In genomic region chr2:169572821-169573159, GRCh38 we compare ENCODE assay signal across 8 cellular contexts. TPM values are rescaled to one million over a fixed set of nuclear protein-coding genes. Genes with fewer than 3 reads are reported as not detected.
DNase-seq lines count a peak whose midpoint lies in the region; ATAC-seq and TF ChIP-seq lines count a peak whose summit lies in the region.

No MANE protein-coding gene starts in this region.

- peaks cover 19% of the 10 kb centered on the region for H3K4me1 Mint-ChIP-seq in T-helper 2 cell treated with Interferon-gamma antibody and Interleukin-4, amounts not matched to agents 5 μg/mL and 100 μg/mL, for 36 hours (ENCODE audit: low read depth)
- H3K4me1 Mint-ChIP-seq in activated naive CD8-positive, alpha-beta T cell treated with anti-CD3 and anti-CD28 coated beads for 36 hours = peaks cover 18% of the 10 kb centered on the region

- no peak for DNase-seq in T-helper 2 cell treated with Interferon-gamma antibody and Interleukin-4, amounts not matched to agents 5 μg/mL and 100 μg/mL, for 36 hours (ENCODE audit: low spot score)
- no peak for DNase-seq in T-helper 2 cell
- no peak for DNase-seq in activated naive CD8-positive, alpha-beta T cell treated with anti-CD3 and anti-CD28 coated beads for 36 hours
- DNase-seq in kidney epithelial cell (ENCODE audit: low read depth) = no peak
- no peak for DNase-seq in NCI-H187 (lab: John Stamatoyannopoulos, UW)
- DNase-seq in ecto neural progenitor cell (ENCODE audit: low spot score) = no peak

- peak overlapping the region; percentile 78 for H3K4me3 ChIP-seq in kidney epithelial cell (ENCODE audit: low read depth, low read length)
- H3K4me3 ChIP-seq in subcutaneous abdominal adipose tissue (ENCODE audit: low read depth in 1 of 5, low read length in 5 of 5) = peak overlapping the region; percentile 76 to 98 (median 96)

- ATAC-seq in GM21619 (IDR thresholded peaks at IDR 0.05; ENCODE audit: unreplicated experiment) = no peak

- no peaks in the 10 kb centered on the region for H3K9me3 ChIP-seq in subcutaneous abdominal adipose tissue (ENCODE audit: control insufficient read depth in 5 of 5, low read length in 5 of 5)

- no peaks in the 10 kb centered on the region for H3K27me3 Mint-ChIP-seq in T-helper 2 cell treated with Interferon-gamma antibody and Interleukin-4, amounts not matched to agents 5 μg/mL and 100 μg/mL, for 36 hours (ENCODE audit: low read depth)
- H3K27me3 Mint-ChIP-seq in activated naive CD8-positive, alpha-beta T cell treated with anti-CD3 and anti-CD28 coated beads for 36 hours = no peaks in the 10 kb centered on the region

- peak overlapping the region; percentile 89 to 99 (median 97) for H3K9ac ChIP-seq in subcutaneous abdominal adipose tissue (ENCODE audit: low read length in 5 of 5)

- peak overlapping the region; percentile 84 for H3K27ac Mint-ChIP-seq in T-helper 2 cell treated with Interferon-gamma antibody and Interleukin-4, amounts not matched to agents 5 μg/mL and 100 μg/mL, for 36 hours
- H3K27ac Mint-ChIP-seq in activated naive CD8-positive, alpha-beta T cell treated with anti-CD3 and anti-CD28 coated beads for 36 hours = peak overlapping the region; percentile 93

- H3K36me3 ChIP-seq in kidney epithelial cell (ENCODE audit: control insufficient read depth, insufficient read depth, low read length) (no peaks in the 10 kb centered on the region), subcutaneous abdominal adipose tissue (ENCODE audit: control insufficient read depth in 5 of 5, insufficient read depth in 5 of 5, low read length in 5 of 5) (peaks cover 0 to 2% (median 0%) of the 10 kb centered on the region in 5 donors)

- no peak for TF ChIP-seq CTCF in kidney epithelial cell (IDR thresholded peaks at IDR 0.05; ENCODE audit: insufficient read depth, low read length, poor library complexity, severe bottlenecking)

- H3K27me3 ChIP-seq in kidney epithelial cell (ENCODE audit: control insufficient read depth, insufficient read depth, low read length) (no peaks in the 10 kb centered on the region), subcutaneous abdominal adipose tissue (ENCODE audit: control insufficient read depth in 5 of 5, insufficient read depth in 4 of 5, low read length in 5 of 5) (no peaks in the 10 kb centered on the region)

- H3K4me1 ChIP-seq in subcutaneous abdominal adipose tissue (ENCODE audit: control insufficient read depth in 5 of 5, insufficient read depth in 5 of 5, low read length in 5 of 5) = peaks cover 0 to 13% (median 8%) of the 10 kb centered on the region in 5 donors

- no peaks in the 10 kb centered on the region for H3K9me3 Mint-ChIP-seq in T-helper 2 cell treated with Interferon-gamma antibody and Interleukin-4, amounts not matched to agents 5 μg/mL and 100 μg/mL, for 36 hours
- H3K9me3 Mint-ChIP-seq in activated naive CD8-positive, alpha-beta T cell treated with anti-CD3 and anti-CD28 coated beads for 36 hours = no peaks in the 10 kb centered on the region

- H3K4me3 Mint-ChIP-seq in T-helper 2 cell treated with Interferon-gamma antibody and Interleukin-4, amounts not matched to agents 5 μg/mL and 100 μg/mL, for 36 hours = peak overlapping the region; percentile 93
- peak overlapping the region; percentile 97 for H3K4me3 Mint-ChIP-seq in activated naive CD8-positive, alpha-beta T cell treated with anti-CD3 and anti-CD28 coated beads for 36 hours

- H3K27ac ChIP-seq in subcutaneous abdominal adipose tissue (ENCODE audit: low read depth, low read length) = peak overlapping the region; percentile 64

- H3K36me3 Mint-ChIP-seq in T-helper 2 cell treated with Interferon-gamma antibody and Interleukin-4, amounts not matched to agents 5 μg/mL and 100 μg/mL, for 36 hours (ENCODE audit: low read depth) = peaks cover 18% of the 10 kb centered on the region
- peaks cover 7% of the 10 kb centered on the region for H3K36me3 Mint-ChIP-seq in activated naive CD8-positive, alpha-beta T cell treated with anti-CD3 and anti-CD28 coated beads for 36 hours

RNA-seq across cellular contexts. Expression of gene FASTKD1, which starts 0.9 kb away (rescaled TPM):
- 10 to 100 TPM; 57.5 to 58.2 TPM for total RNA-seq in activated naive CD8-positive, alpha-beta T cell treated with anti-CD3 and anti-CD28 coated beads for 36 hours
- total RNA-seq in kidney epithelial cell = 13.3 and 15.5 TPM in 2 replicates

RNA-seq across cellular contexts. Expression of gene PPIG, which starts 11.4 kb away (rescaled TPM):
- 10 to 100 TPM; 67.3 to 72.6 TPM for total RNA-seq in activated naive CD8-positive, alpha-beta T cell treated with anti-CD3 and anti-CD28 coated beads for 36 hours
- 15.3 and 24.7 TPM in 2 replicates for total RNA-seq in kidney epithelial cell
